ENCODE assay signal across 13 cellular contexts in the genomic region with DNA sequence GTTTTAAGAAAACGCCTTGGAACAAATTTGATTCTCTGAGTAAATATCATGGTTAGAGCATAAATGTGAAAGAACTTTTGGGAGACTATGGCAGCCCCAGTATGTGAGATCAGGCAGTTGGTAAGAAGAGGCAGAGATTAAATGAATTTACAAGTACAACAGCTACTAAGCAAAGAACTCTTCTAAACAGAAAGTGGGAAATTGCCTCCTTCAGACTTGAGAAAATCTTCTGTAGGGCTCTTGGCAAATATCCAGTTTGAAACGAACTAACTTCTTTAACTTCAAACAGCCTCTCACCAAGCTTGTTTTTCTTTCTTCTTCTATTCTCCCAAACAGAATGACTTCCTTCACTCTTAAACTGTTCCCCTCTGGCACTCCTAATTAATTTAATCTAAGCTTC.
"Had no signal": no experiment of that assay in that cellular context is flagged by ENCODE, and none has a peak within 500 bp of the region (broad histone marks: within the 10 kb centered on the region; RNA-seq: fewer than 3 reads in every experiment).

No MANE protein-coding gene starts in this region.

- H3K27me3 ChIP-seq: adrenal gland, body of pancreas, heart right ventricle had no signal

- H3K27ac ChIP-seq: adrenal gland, body of pancreas, parathyroid adenoma had no signal

- H2AFZ ChIP-seq: parathyroid adenoma had no signal

- DNase-seq: activated CD4-positive, alpha-beta T cell treated with anti-CD3 and anti-CD28 coated beads, Interleukin-2, amount 50 U/mL, for 1 hour; activated naive CD4-positive, alpha-beta T cell treated with anti-CD3 and anti-CD28 coated beads, Interleukin-2, amount 10 ng/mL, durations not matched to agents 7 days and 5 days; activated T-cell treated with anti-CD3 and anti-CD28 coated beads for 4 hours; body of pancreas; foreskin melanocyte; heart right ventricle; islet precursor cell; retina; stimulated activated naive CD4-positive, alpha-beta T cell; substantia nigra had no signal

- H3K4me2 ChIP-seq: smooth muscle cell had no signal

- H3K9ac ChIP-seq: parathyroid adenoma had no signal

- H3K9me3 ChIP-seq: adrenal gland, body of pancreas, heart right ventricle had no signal

- H3K4me1 ChIP-seq: adrenal gland, body of pancreas, parathyroid adenoma had no signal

- H3K36me3 ChIP-seq: adrenal gland, heart right ventricle had no signal

- H3K4me3 ChIP-seq: adrenal gland, body of pancreas, heart right ventricle, smooth muscle cell had no signal

- H3K79me2 ChIP-seq: parathyroid adenoma had no signal
